In genomic region chr1:2260470-2260869, GRCh38 we compare ENCODE assay signal across 7 cellular contexts. TPM values are rescaled to one million over a fixed set of nuclear protein-coding genes. Genes with fewer than 3 reads are reported as not detected.
DNase-seq lines count a peak whose midpoint lies in the region; ATAC-seq, FAIRE-seq and TF ChIP-seq lines count a peak whose summit lies in the region.
"Not testable (repeated sequence)": the region's sequence is repeated elsewhere in the genome, so short reads cannot be mapped to it uniquely, and the experiment has no call there.

No MANE protein-coding gene starts in this region.

- not testable (repeated sequence) for H3K9me3 Mint-ChIP-seq in CD4-positive, CD25-positive, alpha-beta regulatory T cell; activated CD4-positive, alpha-beta T cell treated with anti-CD3 and anti-CD28 coated beads for 36 hours (ENCODE audit: low read depth); activated T-helper 2 cell treated with anti-CD3 and anti-CD28 coated beads, Interferon-gamma antibody, Interleukin-2, Interleukin-4, amounts not matched to agents 10 μg/mL and 5 μg/mL and 100 μg/mL, durations not matched to agents 14 hours and 24 hours and 36 hours; endodermal cell; nephron progenitor cell

- BruUV-seq in HepG2 (replicated peaks; lab: Mats Ljungman, UMichigan), result not testable (repeated sequence)

- TF ChIP-seq EP300 in HepG2 (IDR thresholded peaks at IDR 0.05; ENCODE audit: low read depth in 2 of 2, low read length in 2 of 2); HepG2 (CRISPR knock-in tag; IDR thresholded peaks at IDR 0.05; ENCODE audit: borderline replicate concordance): not testable (repeated sequence)

- peaks cover 11% of the 10 kb centered on the region for H3K36me3 Mint-ChIP-seq in CD4-positive, CD25-positive, alpha-beta regulatory T cell
- H3K36me3 Mint-ChIP-seq in activated CD4-positive, alpha-beta T cell treated with anti-CD3 and anti-CD28 coated beads for 36 hours (ENCODE audit: low read depth); endodermal cell (ENCODE audit: low read depth): not testable (repeated sequence)
- H3K36me3 Mint-ChIP-seq in activated T-helper 2 cell treated with anti-CD3 and anti-CD28 coated beads, Interferon-gamma antibody, Interleukin-2, Interleukin-4, amounts not matched to agents 10 μg/mL and 5 μg/mL and 100 μg/mL, durations not matched to agents 14 hours and 24 hours and 36 hours (ENCODE audit: low read depth), result peaks cover 12% of the 10 kb centered on the region
- H3K36me3 Mint-ChIP-seq in nephron progenitor cell (ENCODE audit: low read depth), result peaks cover 43% of the 10 kb centered on the region

- POLR2A ChIA-PET in HEK293 (lab: Yijun Ruan, JAX); activated CD4-positive, alpha-beta T cell treated with anti-CD3 and anti-CD28 coated beads for 36 hours (lab: Charles Lee); HepG2 (lab: Yijun Ruan, JAX): not testable (repeated sequence)

- not testable (repeated sequence) for TF ChIP-seq RAD21 in HepG2 (CRISPR knock-in tag; IDR thresholded peaks at IDR 0.05)

- H3K4me1 ChIP-seq in CD4-positive, CD25-positive, alpha-beta regulatory T cell (ENCODE audit: control insufficient read depth, insufficient read depth, low read length, poor library complexity, severe bottlenecking), result peaks cover 40% of the 10 kb centered on the region
- H3K4me1 ChIP-seq in HEK293 (ENCODE audit: control insufficient read depth, insufficient read depth, low read length), result peaks cover 13% of the 10 kb centered on the region
- not testable (repeated sequence) for H3K4me1 ChIP-seq in endodermal cell (ENCODE audit: control insufficient read depth, insufficient read depth, low read length)
- peaks cover 61% of the 10 kb centered on the region for H3K4me1 ChIP-seq in HepG2 (ENCODE audit: insufficient read depth, low read length)

- H3K9ac ChIP-seq in endodermal cell (ENCODE audit: extremely low read depth, low read length, poor library complexity, severe bottlenecking); HepG2 (ENCODE audit: insufficient read depth, low read depth, low read length): not testable (repeated sequence)

- H3K79me2 ChIP-seq in HepG2 (ENCODE audit: insufficient read depth, low read length), result peaks cover 97% of the 10 kb centered on the region

- CTCF ChIA-PET in HEK293 (lab: Yijun Ruan, JAX), result interaction anchor here (1.2 kb wide), 1 partner anchor 66 kb away, joined by 5 read pairs; the partner anchor contains the start of gene FAAP20
- CTCF ChIA-PET in activated CD4-positive, alpha-beta T cell treated with anti-CD3 and anti-CD28 coated beads for 36 hours (lab: Charles Lee), result interaction anchor here (1.0 kb wide), 1 partner anchor 22 kb away, joined by 3 read pairs; no protein-coding TSS in a partner anchor
- CTCF ChIA-PET in HepG2 (lab: Yijun Ruan, JAX; ENCODE audit: low intra/inter-chr PET ratio, low total read pairs), result not testable (repeated sequence)

- peak overlapping the region in 2 of 3 donors; percentile 87 to 94 for H3K27ac Mint-ChIP-seq in CD4-positive, CD25-positive, alpha-beta regulatory T cell
- peak overlapping the region; percentile 39 for H3K27ac Mint-ChIP-seq in activated CD4-positive, alpha-beta T cell treated with anti-CD3 and anti-CD28 coated beads for 36 hours
- H3K27ac Mint-ChIP-seq in activated T-helper 2 cell treated with anti-CD3 and anti-CD28 coated beads, Interferon-gamma antibody, Interleukin-2, Interleukin-4, amounts not matched to agents 10 μg/mL and 5 μg/mL and 100 μg/mL, durations not matched to agents 14 hours and 24 hours and 36 hours, result peak overlapping the region; percentile 27
- H3K27ac Mint-ChIP-seq in endodermal cell, result peak overlapping the region; percentile 6
- peak overlapping the region; percentile 64 for H3K27ac Mint-ChIP-seq in nephron progenitor cell

- H2AFZ ChIP-seq in HepG2 (ENCODE audit: low read length), result not testable (repeated sequence)

- H3K9me3 ChIP-seq in CD4-positive, CD25-positive, alpha-beta regulatory T cell (ENCODE audit: control insufficient read depth in 2 of 2, low read length in 2 of 2), result peaks cover 11 to 13% of the 10 kb centered on the region in 2 experiments
- H3K9me3 ChIP-seq in HEK293 (ENCODE audit: control insufficient read depth, insufficient read depth, low read depth, low read length); endodermal cell (ENCODE audit: control insufficient read depth, low read length); HepG2 (ENCODE audit: low read length): not testable (repeated sequence)

- H4K20me1 ChIP-seq in HepG2 (ENCODE audit: insufficient read depth, low read length), result peaks cover 53% of the 10 kb centered on the region

- WGBS in endodermal cell (ENCODE audit: insufficient coverage in 1 of 2, insufficient read length in 1 of 2), 2 experiments, result 98 to 100% methylated on average over 7 of the region's 7 CpGs
- 84% methylated on average over 7 of the region's 7 CpGs for WGBS in HepG2 (ENCODE audit: low lambda C conversion rate)

- ATAC-seq in CD4-positive, CD25-positive, alpha-beta regulatory T cell (ENCODE audit: low read depth in 2 of 2); activated CD4-positive, alpha-beta T cell treated with anti-CD3 and anti-CD28 coated beads for 36 hours; HepG2: not testable (repeated sequence)

- intact Hi-C loops in activated CD4-positive, alpha-beta T cell treated with anti-CD3 and anti-CD28 coated beads for 36 hours (cut with DNase I, micrococcal nuclease); activated T-helper 2 cell treated with anti-CD3 and anti-CD28 coated beads, Interferon-gamma antibody, Interleukin-2, Interleukin-4, amounts not matched to agents 10 μg/mL and 5 μg/mL and 100 μg/mL, durations not matched to agents 14 hours and 24 hours and 36 hours (cut with micrococcal nuclease); HepG2 (cut with micrococcal nuclease; ENCODE audit: unreplicated experiment): not testable (repeated sequence)

- peak overlapping the region; percentile 25 for H3K27ac ChIP-seq in CD4-positive, CD25-positive, alpha-beta regulatory T cell (ENCODE audit: insufficient read depth, low read length, poor library complexity, severe bottlenecking)
- H3K27ac ChIP-seq in HEK293 (ENCODE audit: extremely low read depth, low read depth, low read length); endodermal cell (ENCODE audit: low read depth, low read length): not testable (repeated sequence)
- H3K27ac ChIP-seq in HepG2 (ENCODE audit: extremely low read length, insufficient read depth, low read length), result peak overlapping the region; percentile 3

- not testable (repeated sequence) for H3K27me3 ChIP-seq in CD4-positive, CD25-positive, alpha-beta regulatory T cell (ENCODE audit: control insufficient read depth, insufficient read depth, low read length); endodermal cell (ENCODE audit: control insufficient read depth, insufficient read depth, low read length, poor library complexity, severe bottlenecking); HepG2 (ENCODE audit: control insufficient read depth in 1 of 2, insufficient read depth in 2 of 2, low read length in 2 of 2)

- DNase-seq in CD4-positive, CD25-positive, alpha-beta regulatory T cell; activated CD4-positive, alpha-beta T cell treated with anti-CD3 and anti-CD28 coated beads for 36 hours; activated T-helper 2 cell treated with anti-CD3 and anti-CD28 coated beads, Interferon-gamma antibody, Interleukin-2, Interleukin-4, amounts not matched to agents 10 μg/mL and 5 μg/mL and 100 μg/mL, durations not matched to agents 14 hours and 24 hours and 36 hours (ENCODE audit: low spot score); endodermal cell; HepG2 (ENCODE audit: low spot score); nephron progenitor cell: not testable (repeated sequence)

- in situ Hi-C loops in HepG2 (cut with HindIII; ENCODE audit: extremely low pct_ligation_motif_present, low pct_unique_long_range_greater_than_20kb), result not testable (repeated sequence)

- H3K4me3 ChIP-seq in CD4-positive, CD25-positive, alpha-beta regulatory T cell (ENCODE audit: low read depth, low read length); HEK293 (ENCODE audit: low read depth, low read length); endodermal cell (ENCODE audit: low read length); HepG2 (replicated peaks in 1 of 3; ENCODE audit: insufficient read depth in 1 of 3, low read depth in 2 of 3, low read length in 3 of 3): not testable (repeated sequence)

- peak overlapping the region in 2 of 4 donors; percentile 14 to 70 for H3K4me3 Mint-ChIP-seq in CD4-positive, CD25-positive, alpha-beta regulatory T cell
- H3K4me3 Mint-ChIP-seq in activated CD4-positive, alpha-beta T cell treated with anti-CD3 and anti-CD28 coated beads for 36 hours; activated T-helper 2 cell treated with anti-CD3 and anti-CD28 coated beads, Interferon-gamma antibody, Interleukin-2, Interleukin-4, amounts not matched to agents 10 μg/mL and 5 μg/mL and 100 μg/mL, durations not matched to agents 14 hours and 24 hours and 36 hours (ENCODE audit: low read depth); endodermal cell; nephron progenitor cell: not testable (repeated sequence)

- peaks cover 18 to 75% (median 59%) of the 10 kb centered on the region in 4 donors for H3K4me1 Mint-ChIP-seq in CD4-positive, CD25-positive, alpha-beta regulatory T cell
- peaks cover 59% of the 10 kb centered on the region for H3K4me1 Mint-ChIP-seq in activated CD4-positive, alpha-beta T cell treated with anti-CD3 and anti-CD28 coated beads for 36 hours
- peaks cover 39% of the 10 kb centered on the region for H3K4me1 Mint-ChIP-seq in activated T-helper 2 cell treated with anti-CD3 and anti-CD28 coated beads, Interferon-gamma antibody, Interleukin-2, Interleukin-4, amounts not matched to agents 10 μg/mL and 5 μg/mL and 100 μg/mL, durations not matched to agents 14 hours and 24 hours and 36 hours (ENCODE audit: low read depth)
- H3K4me1 Mint-ChIP-seq in endodermal cell (peaks cover 16% of the 10 kb centered on the region), nephron progenitor cell (peaks cover 58% of the 10 kb centered on the region)

- H3K27me3 Mint-ChIP-seq in CD4-positive, CD25-positive, alpha-beta regulatory T cell; activated CD4-positive, alpha-beta T cell treated with anti-CD3 and anti-CD28 coated beads for 36 hours; activated T-helper 2 cell treated with anti-CD3 and anti-CD28 coated beads, Interferon-gamma antibody, Interleukin-2, Interleukin-4, amounts not matched to agents 10 μg/mL and 5 μg/mL and 100 μg/mL, durations not matched to agents 14 hours and 24 hours and 36 hours (ENCODE audit: low read depth); endodermal cell (ENCODE audit: insufficient read depth); nephron progenitor cell (ENCODE audit: low read depth, poor library complexity): not testable (repeated sequence)

- not testable (repeated sequence) for TF ChIP-seq CTCF in HEK293 (tag by site-specific recombination; IDR thresholded peaks at IDR 0.05); endodermal cell (conservative IDR thresholded peaks at IDR 0.05); HepG2 (CRISPR knock-in tag; IDR thresholded peaks at IDR 0.05); nephron progenitor cell (IDR thresholded peaks at IDR 0.05)

- not testable (repeated sequence) for H3K4me2 ChIP-seq in HepG2 (ENCODE audit: low read depth, low read length)

- TF ChIP-seq POLR2A in HepG2 (IDR thresholded peaks at IDR 0.05; ENCODE audit: insufficient read depth in 1 of 2, low read depth in 2 of 2, low read length in 2 of 2), result not testable (repeated sequence)

- not testable (repeated sequence) for FAIRE-seq in HepG2 (lab: Jason Lieb, UNC)

- not testable (repeated sequence) for H3K36me3 ChIP-seq in CD4-positive, CD25-positive, alpha-beta regulatory T cell (ENCODE audit: control insufficient read depth, insufficient read depth, low read length); HEK293 (ENCODE audit: control insufficient read depth in 2 of 2, insufficient read depth in 1 of 2, low read length in 2 of 2); endodermal cell (ENCODE audit: control insufficient read depth, insufficient read depth, low read length); HepG2 (replicated peaks in 1 of 2; ENCODE audit: control insufficient read depth in 1 of 2, insufficient read depth in 2 of 2, low read length in 2 of 2)

RNA-seq across cellular contexts. Expression of gene SKI, which starts 32.4 kb away (rescaled TPM):
- total RNA-seq in CD4-positive, CD25-positive, alpha-beta regulatory T cell, result 218 TPM
- under 1 TPM; 0.25 to 0.57 (median 0.31) TPM for polyA plus RNA-seq in CD4-positive, CD25-positive, alpha-beta regulatory T cell
- total RNA-seq in activated CD4-positive, alpha-beta T cell treated with anti-CD3 and anti-CD28 coated beads for 36 hours, result 10 to 100 TPM; 28.7 to 34.0 TPM
- 37.0 and 41.1 TPM in 2 replicates for total RNA-seq in activated T-helper 2 cell treated with anti-CD3 and anti-CD28 coated beads, Interferon-gamma antibody, Interleukin-2, Interleukin-4, amounts not matched to agents 10 μg/mL and 5 μg/mL and 100 μg/mL, durations not matched to agents 14 hours and 24 hours and 36 hours
- total RNA-seq in endodermal cell (10 to 100 TPM; 65.4 to 79.2 TPM), HepG2 (2016; rRNA removed; fragmentation: Illumina TruSeq; extraction: Trizol) (6.9 and 9.6 TPM in 2 replicates)
- polyA plus RNA-seq in endodermal cell (2013, experiment 1 of 2), result 39.9 TPM
- polyA plus RNA-seq in endodermal cell (2013, experiment 2 of 2), result 37.7 TPM
- 3.4 and 6.3 TPM in 2 replicates for total RNA-seq in HepG2 (2016; cell fraction: cytosol; rRNA removed; fragmentation: Illumina TruSeq; extraction: Trizol; ENCODE audit: low read depth)
- total RNA-seq in HepG2 (2016; cell fraction: insoluble cytoplasmic fraction; rRNA removed; fragmentation: Illumina TruSeq; extraction: Trizol), result 7.7 and 7.9 TPM in 2 replicates
- total RNA-seq in HepG2 (2016; cell fraction: membrane; rRNA removed; fragmentation: Illumina TruSeq; extraction: Trizol), result 4.6 and 5.7 TPM in 2 replicates
- total RNA-seq in HepG2 (2016; cell fraction: nucleus; rRNA removed; fragmentation: Illumina TruSeq; extraction: Trizol), result 10.6 and 12.2 TPM in 2 replicates
- polyA plus RNA-seq in HepG2 (2011; rRNA removed), result 4.7 and 5.9 TPM in 2 replicates
- 3.8 and 4.2 TPM in 2 replicates for polyA plus RNA-seq in HepG2 (2011; cell fraction: cytosol; rRNA removed)
- 20.3 and 21.2 TPM in 2 replicates for polyA plus RNA-seq in HepG2 (2011; cell fraction: nucleus; rRNA removed)
- polyA plus RNA-seq in HepG2 (2012), result 10.1 and 12.3 TPM in 2 replicates
- 0.60 and 0.83 TPM in 2 replicates for polyA plus RNA-seq in HepG2 (2016; cell fraction: cytosol; fragmentation: Illumina TruSeq; extraction: Trizol; ENCODE audit: low read depth)
- polyA plus RNA-seq in HepG2 (2016; cell fraction: insoluble cytoplasmic fraction; fragmentation: Illumina TruSeq; extraction: Trizol; ENCODE audit: low read depth), result 16.7 and 23.3 TPM in 2 replicates
- polyA plus RNA-seq in HepG2 (2016; cell fraction: membrane; fragmentation: Illumina TruSeq; extraction: Trizol; ENCODE audit: low read depth), result 3.7 and 4.4 TPM in 2 replicates
- polyA plus RNA-seq in HepG2 (2016; cell fraction: nucleus; fragmentation: Illumina TruSeq; extraction: Trizol; ENCODE audit: insufficient read depth, low read depth), result 33.8 and 34.3 TPM in 2 replicates
- 4.4 and 14.7 TPM in 2 replicates for polyA minus RNA-seq in HepG2 (2011; rRNA and poly(A)+ RNA removed; ENCODE audit: low replicate concordance)
- polyA minus RNA-seq in HepG2 (2011; cell fraction: cytosol; rRNA and poly(A)+ RNA removed), result 16.7 and 22.2 TPM in 2 replicates
- 10.9 and 12.1 TPM in 2 replicates for polyA minus RNA-seq in HepG2 (2011; cell fraction: nucleus; rRNA and poly(A)+ RNA removed)

Comparison
In these comparisons a context has a peak if more than half of its experiments do, and no peak if none do; other contexts are left out.
1. H3K27ac Mint-ChIP-seq: peak in every context shown above with its lines; median percentile 90 in CD4-positive, CD25-positive, alpha-beta regulatory T cell; 64 in nephron progenitor cell; 39 in activated CD4-positive, alpha-beta T cell treated with anti-CD3 and anti-CD28 coated beads for 36 hours; 27 in activated T-helper 2 cell treated with anti-CD3 and anti-CD28 coated beads, Interferon-gamma antibody, Interleukin-2, Interleukin-4, amounts not matched to agents 10 μg/mL and 5 μg/mL and 100 μg/mL, durations not matched to agents 14 hours and 24 hours and 36 hours; 6 in endodermal cell.